In genomic region chr1:162847839-162848453, GRCh38 we compare ENCODE assay signal across 8 cellular contexts. TPM values are rescaled to one million over a fixed set of nuclear protein-coding genes. Genes with fewer than 3 reads are reported as not detected.
DNase-seq lines count a peak whose midpoint lies in the region; ATAC-seq, FAIRE-seq and TF ChIP-seq lines count a peak whose summit lies in the region.

No MANE protein-coding gene starts in this region.

- H3K9me3 Mint-ChIP-seq in activated T-helper 2 cell treated with anti-CD3 and anti-CD28 coated beads, Interferon-gamma antibody, Interleukin-2, Interleukin-4, amounts not matched to agents 10 μg/mL and 5 μg/mL and 100 μg/mL, durations not matched to agents 14 hours and 24 hours and 36 hours, result no peaks in the 10 kb centered on the region

- H4K20me1 ChIP-seq in KMS-11 (ENCODE audit: insufficient read depth), result no peaks in the 10 kb centered on the region

- H3K27ac ChIP-seq in A673 (ENCODE audit: low read depth, low read length, poor library complexity, severe bottlenecking) (peak overlapping the region; percentile 20), KMS-11 (no peak overlapping the region), gastroesophageal sphincter (no peak overlapping the region), pancreas (no peak overlapping the region), transverse colon (no peak overlapping the region)

- H3K9ac ChIP-seq in KMS-11, result no peak overlapping the region

- CTCF ChIA-PET in A673 (lab: Charles Lee), result interaction anchor here (0.6 to 2.4 kb wide), 8 partner anchors 221 to 1554 kb away, joined by 3 to 14 read pairs (median 4); partner anchors contain the start of gene RGS4

- no peak overlapping the region for H2AFZ ChIP-seq in KMS-11 (ENCODE audit: low read depth)

- WGBS in gastroesophageal sphincter (ENCODE audit: low coverage in 1 of 2), 2 donors, result 5 to 33% methylated on average over 2 to 3 of the region's 3 CpGs
- 4% methylated on average over 3 of the region's 3 CpGs for WGBS in pancreas, 2 donors
- WGBS in transverse colon (ENCODE audit: low coverage in 1 of 2), 2 donors, result 13 to 14% methylated on average over 3 of the region's 3 CpGs

- POLR2A ChIA-PET in A673 (lab: Charles Lee; ENCODE audit: low non-redundant PET), result no interaction called here

- H3K27ac Mint-ChIP-seq in activated T-helper 2 cell treated with anti-CD3 and anti-CD28 coated beads, Interferon-gamma antibody, Interleukin-2, Interleukin-4, amounts not matched to agents 10 μg/mL and 5 μg/mL and 100 μg/mL, durations not matched to agents 14 hours and 24 hours and 36 hours, result no peak overlapping the region

- H3K4me1 ChIP-seq in A673 (ENCODE audit: insufficient read depth, low read length, poor library complexity, severe bottlenecking) (peaks cover 53% of the 10 kb centered on the region), KMS-11 (ENCODE audit: low read depth, poor library complexity, severe bottlenecking) (peaks cover 4% of the 10 kb centered on the region), gastroesophageal sphincter (no peaks in the 10 kb centered on the region), pancreas (no peaks in the 10 kb centered on the region), transverse colon (no peaks in the 10 kb centered on the region)

- TF ChIP-seq EP300 in gastroesophageal sphincter (IDR thresholded peaks at IDR 0.05) (no peak), transverse colon (IDR thresholded peaks at IDR 0.05; ENCODE audit: low read depth) (no peak)

- H3K4me1 Mint-ChIP-seq in activated T-helper 2 cell treated with anti-CD3 and anti-CD28 coated beads, Interferon-gamma antibody, Interleukin-2, Interleukin-4, amounts not matched to agents 10 μg/mL and 5 μg/mL and 100 μg/mL, durations not matched to agents 14 hours and 24 hours and 36 hours (ENCODE audit: low read depth), result no peaks in the 10 kb centered on the region

- peak; percentile 94 for TF ChIP-seq CTCF in A673 (conservative IDR thresholded peaks at IDR 0.05; ENCODE audit: low read depth, low read length)
- peak; percentile 100 for TF ChIP-seq CTCF in KMS-11 (conservative IDR thresholded peaks at IDR 0.05; ENCODE audit: low read depth, low read length)
- peak; percentile 81 to 95 (median 89) for TF ChIP-seq CTCF in gastroesophageal sphincter (IDR thresholded peaks at IDR 0.05)
- peak; percentile 86 to 96 (median 92) for TF ChIP-seq CTCF in pancreas (IDR thresholded peaks at IDR 0.05)
- TF ChIP-seq CTCF in transverse colon (IDR thresholded peaks at IDR 0.05), result peak; percentile 74 to 97 (median 94)

- H3K36me3 ChIP-seq in A673 (ENCODE audit: insufficient read depth, low read length, poor library complexity, severe bottlenecking) (no peaks in the 10 kb centered on the region), KMS-11 (ENCODE audit: insufficient read depth) (no peaks in the 10 kb centered on the region), gastroesophageal sphincter (no peaks in the 10 kb centered on the region), pancreas (no peaks in the 10 kb centered on the region), transverse colon (no peaks in the 10 kb centered on the region)

- peak; percentile 80 for ATAC-seq in GM18511 (IDR thresholded peaks at IDR 0.05; ENCODE audit: unreplicated experiment)
- no peak for ATAC-seq in gastroesophageal sphincter
- ATAC-seq in pancreas, result peak; percentile 48 to 83 (median 79)

- H3K4me3 ChIP-seq in A673 (ENCODE audit: low read depth, low read length, poor library complexity, severe bottlenecking) (no peak overlapping the region), KMS-11 (IDR thresholded peaks at IDR 0.05; ENCODE audit: insufficient read depth, low read depth, low read length) (no peak overlapping the region), gastroesophageal sphincter (no peak overlapping the region), pancreas (no peak overlapping the region), transverse colon (no peak overlapping the region)

- TF ChIP-seq POLR2A in gastroesophageal sphincter (IDR thresholded peaks at IDR 0.05) (no peak), transverse colon (IDR thresholded peaks at IDR 0.05) (no peak)

- intact Hi-C loops in A673 (cut with micrococcal nuclease; ENCODE audit: unreplicated experiment) (loop anchor here (2.0 to 10.0 kb wide), 2 partner anchors 327 to 737 kb away; no protein-coding TSS in a partner anchor), pancreas (cut with DNase I) (no loop called here), transverse colon (cut with DNase I; ENCODE audit: low total_unique reads) (no loop called here)
- intact Hi-C loops in activated T-helper 2 cell treated with anti-CD3 and anti-CD28 coated beads, Interferon-gamma antibody, Interleukin-2, Interleukin-4, amounts not matched to agents 10 μg/mL and 5 μg/mL and 100 μg/mL, durations not matched to agents 14 hours and 24 hours and 36 hours (cut with micrococcal nuclease), result loop anchor here (2.0 kb wide), 1 partner anchor 327 kb away; no protein-coding TSS in a partner anchor

- no peaks in the 10 kb centered on the region for H3K27me3 ChIP-seq in A673 (replicated peaks; ENCODE audit: insufficient read depth, low read depth, low read length, poor library complexity)
- H3K27me3 ChIP-seq in KMS-11 (ENCODE audit: insufficient read depth, low read depth), result no peaks in the 10 kb centered on the region
- H3K27me3 ChIP-seq in gastroesophageal sphincter, result no peaks in the 10 kb centered on the region
- no peaks in the 10 kb centered on the region for H3K27me3 ChIP-seq in pancreas
- H3K27me3 ChIP-seq in transverse colon, result no peaks in the 10 kb centered on the region

- no peak overlapping the region for H3K4me3 Mint-ChIP-seq in activated T-helper 2 cell treated with anti-CD3 and anti-CD28 coated beads, Interferon-gamma antibody, Interleukin-2, Interleukin-4, amounts not matched to agents 10 μg/mL and 5 μg/mL and 100 μg/mL, durations not matched to agents 14 hours and 24 hours and 36 hours (ENCODE audit: low read depth)

- H3K9me3 ChIP-seq in A673 (ENCODE audit: low read depth, low read length, poor library complexity, severe bottlenecking), result no peaks in the 10 kb centered on the region
- H3K9me3 ChIP-seq in gastroesophageal sphincter, result no peaks in the 10 kb centered on the region
- no peaks in the 10 kb centered on the region for H3K9me3 ChIP-seq in pancreas
- H3K9me3 ChIP-seq in transverse colon, result no peaks in the 10 kb centered on the region

- no peaks in the 10 kb centered on the region for H3K79me2 ChIP-seq in KMS-11 (ENCODE audit: insufficient read depth, low read depth)

- in situ Hi-C loops in transverse colon (cut with MboI; ENCODE audit: low pct_ligation_motif_present in 1 of 4, low pct_unique_long_range_greater_than_20kb in 1 of 4, low sequenced_read_pairs in 3 of 4), result no loop called here

- no peaks in the 10 kb centered on the region for H3K36me3 Mint-ChIP-seq in activated T-helper 2 cell treated with anti-CD3 and anti-CD28 coated beads, Interferon-gamma antibody, Interleukin-2, Interleukin-4, amounts not matched to agents 10 μg/mL and 5 μg/mL and 100 μg/mL, durations not matched to agents 14 hours and 24 hours and 36 hours (ENCODE audit: low read depth)

- no TSS peak for BruUV-seq in A673 (replicated peaks; lab: Mats Ljungman, UMichigan)

- DNase-seq in A673 (ENCODE audit: low spot score), result peak; percentile 89
- peak; percentile 86 for DNase-seq in RPMI8226
- peak; percentile 55 for DNase-seq in activated T-helper 2 cell treated with anti-CD3 and anti-CD28 coated beads, Interferon-gamma antibody, Interleukin-2, Interleukin-4, amounts not matched to agents 10 μg/mL and 5 μg/mL and 100 μg/mL, durations not matched to agents 14 hours and 24 hours and 36 hours (ENCODE audit: low spot score)
- peak; percentile 48 to 95 (median 78) for DNase-seq in pancreas
- DNase-seq in transverse colon, result peak; percentile 82

- peaks cover 13% of the 10 kb centered on the region for H3K27me3 Mint-ChIP-seq in activated T-helper 2 cell treated with anti-CD3 and anti-CD28 coated beads, Interferon-gamma antibody, Interleukin-2, Interleukin-4, amounts not matched to agents 10 μg/mL and 5 μg/mL and 100 μg/mL, durations not matched to agents 14 hours and 24 hours and 36 hours (ENCODE audit: low read depth)

- H3K4me2 ChIP-seq in KMS-11, result no peak overlapping the region

- FAIRE-seq in pancreas (lab: Jason Lieb, UNC), result peak; percentile 20

RNA-seq across cellular contexts. Expression of gene CCDC190, which starts 13.0 kb away (rescaled TPM):
- 0.39 TPM in 1 of 2 replicates, not detected in the other for total RNA-seq in A673 (2021)
- not detected in 2 replicates for total RNA-seq in activated T-helper 2 cell treated with anti-CD3 and anti-CD28 coated beads, Interferon-gamma antibody, Interleukin-2, Interleukin-4, amounts not matched to agents 10 μg/mL and 5 μg/mL and 100 μg/mL, durations not matched to agents 14 hours and 24 hours and 36 hours
- total RNA-seq in gastroesophageal sphincter, result not detected
- total RNA-seq in pancreas, result not detected
- polyA plus RNA-seq in pancreas, result not detected
- total RNA-seq in transverse colon, result not detected

RNA-seq across cellular contexts. Expression of gene HSD17B7, which starts 57.4 kb away (rescaled TPM):
- total RNA-seq in A673 (2021) (49.4 and 55.6 TPM in 2 replicates), gastroesophageal sphincter (10 to 100 TPM in 2 of 4 donors, 1 to 10 TPM in 2; 6.8 to 11.3 (median 9.7) TPM), pancreas (10 to 100 TPM in 1 of 6 donors, 1 to 10 TPM in 5; 4.1 to 10.8 (median 6.1) TPM), transverse colon (100 to 1,000 TPM in 1 of 4 donors, 10 to 100 TPM in 3; 13.1 to 129 (median 17.5) TPM)
- 35.2 and 38.6 TPM in 2 replicates for total RNA-seq in activated T-helper 2 cell treated with anti-CD3 and anti-CD28 coated beads, Interferon-gamma antibody, Interleukin-2, Interleukin-4, amounts not matched to agents 10 μg/mL and 5 μg/mL and 100 μg/mL, durations not matched to agents 14 hours and 24 hours and 36 hours
- polyA plus RNA-seq in pancreas, result 10 to 100 TPM in 1 of 2 donors, 1 to 10 TPM in 1; 7.3 to 14.2 TPM

Comparison
In these comparisons a context has a peak if more than half of its experiments do, and no peak if none do; other contexts are left out.
1. intact Hi-C loops: an anchor here in A673 (2.0 to 10.0 kb wide) and activated T-helper 2 cell treated with anti-CD3 and anti-CD28 coated beads, Interferon-gamma antibody, Interleukin-2, Interleukin-4, amounts not matched to agents 10 μg/mL and 5 μg/mL and 100 μg/mL, durations not matched to agents 14 hours and 24 hours and 36 hours (2.0 kb wide); none called in pancreas and transverse colon.